16 cellular contexts compared by ENCODE assay signal in the genomic region with DNA sequence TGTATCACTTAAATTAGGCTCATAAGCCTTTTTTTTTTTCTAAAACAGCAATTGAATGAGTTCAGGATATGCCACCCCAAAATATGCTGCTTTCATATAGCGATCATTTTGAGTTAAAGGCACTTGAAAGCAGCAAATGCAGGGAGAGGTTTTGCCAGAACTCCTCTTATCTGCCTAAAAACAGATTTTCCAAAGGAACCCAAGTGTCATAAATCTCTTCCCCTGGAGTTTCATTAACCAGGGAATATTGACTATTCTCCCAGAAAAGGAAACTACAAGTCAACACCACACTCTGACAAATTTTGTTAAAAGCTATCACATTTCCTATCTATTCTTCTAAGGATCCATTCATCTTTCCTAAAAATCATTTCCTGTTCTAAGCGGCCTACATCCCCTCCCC. TPM values are rescaled to one million over a fixed set of nuclear protein-coding genes. Genes with fewer than 3 reads are reported as not detected.
"Had no signal": no experiment of that assay in that cellular context is flagged by ENCODE, and none has a peak within 500 bp of the region (broad histone marks: within the 10 kb centered on the region; RNA-seq: fewer than 3 reads in every experiment).

No MANE protein-coding gene starts in this region.

- H3K27ac ChIP-seq: ascending aorta, stomach, testis, upper lobe of right lung had no signal

- H3K4me1 ChIP-seq: testis, upper lobe of right lung had no signal

- H3K9me3 ChIP-seq: ascending aorta, stomach, testis, upper lobe of right lung had no signal

- ATAC-seq: left lobe of liver, upper lobe of right lung had no signal

- H3K4me3 ChIP-seq: ascending aorta, stomach, upper lobe of right lung had no signal

- H3K36me3 ChIP-seq: ascending aorta, stomach, upper lobe of right lung had no signal

- DNase-seq: activated CD4-positive, alpha-beta T cell treated with anti-CD3 and anti-CD28 coated beads, Interleukin-2, amount 50 U/mL, for 4 hours; activated naive CD4-positive, alpha-beta T cell treated with Interleukin-2 at 50 U/mL for 16 hours; activated T-cell treated with anti-CD3 and anti-CD28 coated beads for 4 hours; foreskin fibroblast; hippocampal formation; mesenchymal stem cell; retina; stimulated activated CD4-positive, alpha-beta T cell treated with anti-CD3 and anti-CD28 coated beads, Interleukin-12 subunit alpha, Interleukin-12 subunit beta, amount 100 ng/mL, for 4 hours; stimulated activated CD4-positive, alpha-beta T cell treated with anti-CD3 and anti-CD28 coated beads, Interleukin-2, amount 100 ng/mL, for 24 hours; stomach; T-helper 1 cell; T1000; testis; upper lobe of right lung had no signal

- H3K27me3 ChIP-seq: ascending aorta, stomach, testis, upper lobe of right lung had no signal

RNA-seq across cellular contexts. Expression of gene DNAAF4, which starts 11.3 kb away (rescaled TPM):
- total RNA-seq: ascending aorta, left lobe of liver had no signal
